15 cellular contexts compared by ENCODE assay signal in genomic region chr7:154080249-154080648, GRCh38. TPM values are rescaled to one million over a fixed set of nuclear protein-coding genes. Genes with fewer than 3 reads are reported as not detected.
"Had no signal": no experiment of that assay in that cellular context is flagged by ENCODE, and none has a peak within 500 bp of the region (broad histone marks: within the 10 kb centered on the region; RNA-seq: fewer than 3 reads in every experiment).

No MANE protein-coding gene starts in this region.

RNA-seq across cellular contexts. Expression of gene DPP6, which starts 28.1 kb away (rescaled TPM):
- total RNA-seq: activated B cell treated with CpG ODN at 0.5 μM for 24 hours; activated CD4-positive, alpha-beta memory T cell treated with anti-CD3 and anti-CD28 coated beads for 36 hours; activated CD4-positive, alpha-beta memory T cell treated with anti-CD3 and anti-CD28 coated beads, Interleukin-2, amount 10 ng/mL, durations not matched to agents 7 days and 5 days; activated CD4-positive, alpha-beta T cell treated with anti-CD3 and anti-CD28 coated beads for 36 hours; activated CD4-positive, alpha-beta T cell treated with anti-CD3 and anti-CD28 coated beads, Interleukin-2, amount 10 ng/mL, durations not matched to agents 24 days and 14 days; activated CD4-positive, alpha-beta T cell treated with anti-CD3 and anti-CD28 coated beads, Interleukin-2, amount 10 ng/mL, durations not matched to agents 7 days and 5 days; activated CD8-positive, alpha-beta memory T cell treated with anti-CD3 and anti-CD28 coated beads for 36 hours; activated CD8-positive, alpha-beta memory T cell treated with anti-CD3 and anti-CD28 coated beads, Interleukin-2, amount 10 ng/mL, durations not matched to agents 7 days and 5 days; activated CD8-positive, alpha-beta T cell treated with anti-CD3 and anti-CD28 coated beads for 36 hours; activated CD8-positive, alpha-beta T cell treated with anti-CD3 and anti-CD28 coated beads, Interleukin-2, amount 10 ng/mL, durations not matched to agents 7 days and 5 days; T-cell; T-helper 1 cell treated with Interleukin-12 subunit alpha and Interleukin-12 subunit beta and Interleukin-4 antibody, amounts not matched to agents 30 ng/mL and 1 ng/mL, for 36 hours; T-helper 17 cell; T-helper 2 cell treated with Interferon-gamma antibody and Interleukin-4, amounts not matched to agents 100 ng/mL and 5 ng/mL, for 36 hours; WTC11 had no signal
